In the genomic region with DNA sequence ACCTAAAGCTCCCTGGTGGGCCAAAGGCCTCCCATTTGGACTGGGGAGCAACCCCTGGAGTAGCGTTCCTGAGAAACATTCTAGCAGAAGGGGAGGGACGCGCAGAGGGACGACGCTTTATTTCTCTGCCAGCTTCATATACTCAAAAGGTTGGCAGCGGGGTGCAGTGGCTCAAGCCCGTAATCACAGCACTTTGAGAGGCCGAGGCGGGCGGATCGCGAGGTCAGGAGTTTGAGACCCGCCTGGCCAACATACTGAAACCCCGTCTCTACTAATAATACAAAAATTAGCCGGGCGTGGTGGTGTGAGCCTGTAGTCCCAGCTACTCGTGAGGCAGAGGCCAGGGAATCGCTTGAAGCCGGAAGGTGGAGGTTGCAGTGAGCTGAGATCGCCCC, we compare ENCODE assay signal across 15 cellular contexts. TPM values are rescaled to one million over a fixed set of nuclear protein-coding genes. Genes with fewer than 3 reads are reported as not detected.
DNase-seq lines count a peak whose midpoint lies in the region; ATAC-seq and TF ChIP-seq lines count a peak whose summit lies in the region.
"Had no signal": no experiment of that assay in that cellular context is flagged by ENCODE, and none has a peak within 500 bp of the region (broad histone marks: within the 10 kb centered on the region; RNA-seq: fewer than 3 reads in every experiment).

No MANE protein-coding gene starts in this region.

- H3K9me3 ChIP-seq in suprapubic skin, result no peaks in the 10 kb centered on the region

- H3K27me3 Mint-ChIP-seq in activated CD8-positive, alpha-beta memory T cell treated with anti-CD3 and anti-CD28 coated beads, Interleukin-2, amount 10 ng/mL, durations not matched to agents 7 days and 5 days, result no peaks in the 10 kb centered on the region
- no peaks in the 10 kb centered on the region for H3K27me3 Mint-ChIP-seq in activated T-helper 17 cell treated with anti-CD3 and anti-CD28 coated beads, Interleukin-2, amount 50 U/mL, for 72 hours

- no peaks in the 10 kb centered on the region for H3K27me3 ChIP-seq in suprapubic skin

- H3K4me1 Mint-ChIP-seq in activated CD8-positive, alpha-beta memory T cell treated with anti-CD3 and anti-CD28 coated beads, Interleukin-2, amount 10 ng/mL, durations not matched to agents 7 days and 5 days, result peaks cover 31% of the 10 kb centered on the region
- peaks cover 18% of the 10 kb centered on the region for H3K4me1 Mint-ChIP-seq in activated T-helper 17 cell treated with anti-CD3 and anti-CD28 coated beads, Interleukin-2, amount 50 U/mL, for 72 hours
- H3K4me1 Mint-ChIP-seq: neural crest cell had no signal

- no peaks in the 10 kb centered on the region for H3K4me1 ChIP-seq in suprapubic skin

- CTCF ChIA-PET in activated CD8-positive, alpha-beta memory T cell treated with anti-CD3 and anti-CD28 coated beads, Interleukin-2, amount 10 ng/mL, durations not matched to agents 7 days and 5 days (lab: Charles Lee), result interaction anchor here (0.8 to 3.0 kb wide), 4 partner anchors 14 to 260 kb away, joined by 3 to 9 read pairs (median 4); no protein-coding TSS in a partner anchor

- no peak for TF ChIP-seq CTCF in lower leg skin (IDR thresholded peaks at IDR 0.05)
- no peak for TF ChIP-seq CTCF in suprapubic skin (IDR thresholded peaks at IDR 0.05)

- peaks cover 3% of the 10 kb centered on the region for H3K36me3 ChIP-seq in suprapubic skin

- H3K4me3 Mint-ChIP-seq in activated CD8-positive, alpha-beta memory T cell treated with anti-CD3 and anti-CD28 coated beads, Interleukin-2, amount 10 ng/mL, durations not matched to agents 7 days and 5 days, result peak overlapping the region; percentile 68
- H3K4me3 Mint-ChIP-seq in activated T-helper 17 cell treated with anti-CD3 and anti-CD28 coated beads, Interleukin-2, amount 50 U/mL, for 72 hours, result peak overlapping the region; percentile 89
- H3K4me3 Mint-ChIP-seq: neural crest cell had no signal

- no peak for TF ChIP-seq POLR2A in lower leg skin (IDR thresholded peaks at IDR 0.05)
- TF ChIP-seq POLR2A in suprapubic skin (IDR thresholded peaks at IDR 0.05), result no peak

- H3K27ac ChIP-seq in suprapubic skin, result no peak overlapping the region
- H3K27ac ChIP-seq: KMS-11, VCaP had no signal

- H3K9me3 Mint-ChIP-seq in activated CD8-positive, alpha-beta memory T cell treated with anti-CD3 and anti-CD28 coated beads, Interleukin-2, amount 10 ng/mL, durations not matched to agents 7 days and 5 days (ENCODE audit: low read depth), result peaks cover 12% of the 10 kb centered on the region
- no peaks in the 10 kb centered on the region for H3K9me3 Mint-ChIP-seq in activated T-helper 17 cell treated with anti-CD3 and anti-CD28 coated beads, Interleukin-2, amount 50 U/mL, for 72 hours

- intact Hi-C loops in lower leg skin (cut with DNase I; ENCODE audit: low total_unique reads), result no loop called here

- no peak for ATAC-seq in activated CD8-positive, alpha-beta memory T cell treated with anti-CD3 and anti-CD28 coated beads, Interleukin-2, amount 10 ng/mL, durations not matched to agents 7 days and 5 days
- ATAC-seq in activated T-helper 17 cell treated with anti-CD3 and anti-CD28 coated beads, Interleukin-2, amount 50 U/mL, for 72 hours (replicated peaks), result no peak

- H3K27ac Mint-ChIP-seq in activated CD8-positive, alpha-beta memory T cell treated with anti-CD3 and anti-CD28 coated beads, Interleukin-2, amount 10 ng/mL, durations not matched to agents 7 days and 5 days, result peak overlapping the region; percentile 43
- peak overlapping the region; percentile 17 for H3K27ac Mint-ChIP-seq in activated T-helper 17 cell treated with anti-CD3 and anti-CD28 coated beads, Interleukin-2, amount 50 U/mL, for 72 hours

- TF ChIP-seq EP300 in suprapubic skin (IDR thresholded peaks at IDR 0.05), result no peak

- H3K36me3 Mint-ChIP-seq in activated CD8-positive, alpha-beta memory T cell treated with anti-CD3 and anti-CD28 coated beads, Interleukin-2, amount 10 ng/mL, durations not matched to agents 7 days and 5 days, result peaks cover 86% of the 10 kb centered on the region
- H3K36me3 Mint-ChIP-seq in activated T-helper 17 cell treated with anti-CD3 and anti-CD28 coated beads, Interleukin-2, amount 50 U/mL, for 72 hours (ENCODE audit: low read depth), result peaks cover 36% of the 10 kb centered on the region

- no peak for DNase-seq in activated CD8-positive, alpha-beta memory T cell treated with anti-CD3 and anti-CD28 coated beads, Interleukin-2, amount 10 ng/mL, durations not matched to agents 7 days and 5 days
- no peak for DNase-seq in activated CD8-positive, alpha-beta memory T cell treated with anti-CD3 and anti-CD28 coated beads, Interleukin-2, amount 50 U/mL, for 4 hours
- DNase-seq in lower leg skin (ENCODE audit: low spot score in 2 of 2), result no peak
- no peak for DNase-seq in suprapubic skin (ENCODE audit: low spot score in 2 of 2)
- no peak for DNase-seq in amniotic stem cell (lab: John Stamatoyannopoulos, UW)
- no peak for DNase-seq in NCI-H2081 treated with DMSO at 0.1 percent for 48 hours (lab: John Stamatoyannopoulos, UW)
- no peak for DNase-seq in NOMO-1 treated with DMSO at 0.1 percent for 48 hours (lab: John Stamatoyannopoulos, UW; ENCODE audit: unreplicated experiment)
- DNase-seq: H7; NCI-H1417; NCI-H446; stimulated activated CD4-positive, alpha-beta T cell treated with anti-CD3 and anti-CD28 coated beads, Interleukin-2, amount 100 ng/mL, for 48 hours had no signal

- 68 to 78% methylated on average over 20 of the region's 20 CpGs for WGBS in lower leg skin, 2 donors
- WGBS in suprapubic skin, result 62% methylated on average over 19 of the region's 20 CpGs

- H3K4me3 ChIP-seq in lower leg skin (ENCODE audit: low read depth, poor library complexity, severe bottlenecking) (peak overlapping the region; percentile 12), suprapubic skin (peak overlapping the region; percentile 41)

RNA-seq across cellular contexts. Expression of a gene that starts 16.8 kb away (rescaled TPM):
- total RNA-seq in activated CD8-positive, alpha-beta memory T cell treated with anti-CD3 and anti-CD28 coated beads, Interleukin-2, amount 10 ng/mL, durations not matched to agents 7 days and 5 days, result 10 to 100 TPM; 49.2 to 55.7 TPM
- 10 to 100 TPM; 28.9 to 37.3 TPM for total RNA-seq in activated T-helper 17 cell treated with anti-CD3 and anti-CD28 coated beads, Interleukin-2, amount 50 U/mL, for 72 hours
- total RNA-seq in lower leg skin (10 to 100 TPM; 15.8 to 20.0 (median 16.4) TPM), suprapubic skin (10 to 100 TPM; 18.0 to 31.5 (median 20.7) TPM)
